Comparison of ENCODE assay signal across 35 cellular contexts in genomic region chr4:128536746-128537145, GRCh38.
"Had no signal": no experiment of that assay in that cellular context is flagged by ENCODE, and none has a peak within 500 bp of the region (broad histone marks: within the 10 kb centered on the region; RNA-seq: fewer than 3 reads in every experiment).

No MANE protein-coding gene starts in this region.

- FAIRE-seq: RCC 7860 had no signal

- H3K36me3 ChIP-seq: WERI-Rb-1 had no signal

- H3K9ac ChIP-seq: KMS-11 had no signal

- H3K27ac Mint-ChIP-seq: activated CD4-positive, alpha-beta memory T cell treated with anti-CD3 and anti-CD28 coated beads, Interleukin-2, amount 10 ng/mL, durations not matched to agents 7 days and 5 days; activated CD8-positive, alpha-beta memory T cell treated with anti-CD3 and anti-CD28 coated beads, Interleukin-2, amount 10 ng/mL, durations not matched to agents 7 days and 5 days; activated naive CD8-positive, alpha-beta T cell treated with anti-CD3 and anti-CD28 coated beads for 36 hours; T-cell; T-helper 17 cell had no signal

- H3K4me3 Mint-ChIP-seq: activated CD4-positive, alpha-beta memory T cell treated with anti-CD3 and anti-CD28 coated beads, Interleukin-2, amount 10 ng/mL, durations not matched to agents 7 days and 5 days; activated CD8-positive, alpha-beta memory T cell treated with anti-CD3 and anti-CD28 coated beads, Interleukin-2, amount 10 ng/mL, durations not matched to agents 7 days and 5 days; activated naive CD8-positive, alpha-beta T cell treated with anti-CD3 and anti-CD28 coated beads for 36 hours; T-cell; T-helper 17 cell had no signal

- H2AFZ ChIP-seq: PC-9 had no signal

- H3K27ac ChIP-seq: KMS-11, PC-9, RWPE1, WERI-Rb-1 had no signal

- DNase-seq: activated CD4-positive, alpha-beta memory T cell treated with anti-CD3 and anti-CD28 coated beads, Interleukin-2, amount 10 ng/mL, durations not matched to agents 7 days and 5 days; activated CD4-positive, alpha-beta T cell treated with anti-CD3 and anti-CD28 coated beads for 1 hour; activated CD4-positive, alpha-beta T cell treated with anti-CD3 and anti-CD28 coated beads for 48 hours; activated CD4-positive, CD25-positive, alpha-beta regulatory T cell; activated CD8-positive, alpha-beta memory T cell treated with anti-CD3 and anti-CD28 coated beads for 24 hours; activated CD8-positive, alpha-beta memory T cell treated with anti-CD3 and anti-CD28 coated beads, Interleukin-2, amount 10 ng/mL, durations not matched to agents 7 days and 5 days; activated CD8-positive, alpha-beta memory T cell treated with anti-CD3 and anti-CD28 coated beads, Interleukin-2, amount 50 U/mL, for 48 hours; activated effector memory CD4-positive, alpha-beta T cell treated with anti-CD3 and anti-CD28 coated beads, Interleukin-2, amount 50 U/mL, for 16 hours; activated naive CD4-positive, alpha-beta T cell; activated naive CD4-positive, alpha-beta T cell treated with anti-CD3 and anti-CD28 coated beads, Interleukin-2, amount 50 U/mL, for 16 hours; activated naive CD8-positive, alpha-beta T cell treated with anti-CD3 and anti-CD28 coated beads for 36 hours; activated T-cell treated with anti-CD3 and anti-CD28 coated beads, Interleukin-2, amount 50 U/mL, for 48 hours; amniotic stem cell; aorta; MM.1S; MV-4-11; NCI-H1092; NCI-H1436 treated with DMSO at 0.1 percent for 48 hours; NCI-H1694 treated with DMSO at 0.1 percent for 48 hours; NCI-H2029; NCI-H2171; NCI-H510A; NCI-H526; NCI-H748 treated with DMSO at 0.1 percent for 48 hours; PC-9; SIG-M5; T-cell; T-helper 17 cell; T-helper 9 cell; WERI-Rb-1 had no signal

- ATAC-seq: activated CD8-positive, alpha-beta memory T cell treated with anti-CD3 and anti-CD28 coated beads, Interleukin-2, amount 10 ng/mL, durations not matched to agents 7 days and 5 days; Right ventricle myocardium inferior; SK-N-SH treated with all-trans-retinoic acid at 6 μM for 48 hours; T-cell; T-helper 17 cell had no signal

- H3K4me2 ChIP-seq: KMS-11, PC-9 had no signal

- H3K9me3 Mint-ChIP-seq: activated CD4-positive, alpha-beta memory T cell treated with anti-CD3 and anti-CD28 coated beads, Interleukin-2, amount 10 ng/mL, durations not matched to agents 7 days and 5 days; activated naive CD8-positive, alpha-beta T cell treated with anti-CD3 and anti-CD28 coated beads for 36 hours; T-cell had no signal

- H3K4me3 ChIP-seq: PC-9 had no signal

- H3K36me3 Mint-ChIP-seq: activated CD8-positive, alpha-beta memory T cell treated with anti-CD3 and anti-CD28 coated beads, Interleukin-2, amount 10 ng/mL, durations not matched to agents 7 days and 5 days; activated naive CD8-positive, alpha-beta T cell treated with anti-CD3 and anti-CD28 coated beads for 36 hours; T-cell had no signal

- H3K4me1 Mint-ChIP-seq: activated CD4-positive, alpha-beta memory T cell treated with anti-CD3 and anti-CD28 coated beads, Interleukin-2, amount 10 ng/mL, durations not matched to agents 7 days and 5 days; activated CD8-positive, alpha-beta memory T cell treated with anti-CD3 and anti-CD28 coated beads, Interleukin-2, amount 10 ng/mL, durations not matched to agents 7 days and 5 days; activated naive CD8-positive, alpha-beta T cell treated with anti-CD3 and anti-CD28 coated beads for 36 hours; T-cell; T-helper 17 cell had no signal
